In the genomic region with DNA sequence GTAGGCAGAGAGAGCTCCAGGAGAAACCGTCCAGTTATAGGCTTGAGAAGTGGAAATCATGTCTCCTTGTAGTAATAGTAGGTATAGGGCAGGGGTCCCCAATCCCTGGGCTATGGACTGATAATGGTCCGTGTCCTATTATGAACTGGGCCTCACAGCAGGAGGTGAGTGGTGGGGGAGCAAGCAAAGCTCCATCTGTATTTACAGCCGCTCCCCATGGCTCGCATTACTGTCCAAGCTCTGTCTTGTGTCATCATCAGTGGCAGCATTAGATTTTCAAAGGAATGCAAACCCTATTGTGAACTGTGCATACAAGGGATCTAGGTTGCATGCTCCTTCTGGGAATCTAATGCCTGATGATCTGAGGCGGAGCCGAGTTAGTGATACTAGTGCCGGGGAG, we compare ENCODE assay signal across 28 cellular contexts.
DNase-seq lines count a peak whose midpoint lies in the region; ATAC-seq, FAIRE-seq and TF ChIP-seq lines count a peak whose summit lies in the region.
"Had no signal": no experiment of that assay in that cellular context is flagged by ENCODE, and none has a peak within 500 bp of the region (broad histone marks: within the 10 kb centered on the region; RNA-seq: fewer than 3 reads in every experiment).

No MANE protein-coding gene starts in this region.

- dilution Hi-C loops in endothelial cell of umbilical vein (cut with MboI; ENCODE audit: extremely low pct_ligation_motif_present, low sequenced_read_pairs) = no loop called here

- no peak overlapping the region for H2AFZ ChIP-seq in endothelial cell of umbilical vein (ENCODE audit: low read depth, low read length)
- H2AFZ ChIP-seq: GM23338 had no signal

- FAIRE-seq in endothelial cell of umbilical vein (lab: Jason Lieb, UNC) (no peak), D721Med (lab: Jason Lieb, UNC) (no peak)
- FAIRE-seq: GM12878 had no signal

- H3K79me2 ChIP-seq in endothelial cell of umbilical vein (ENCODE audit: control insufficient read depth, insufficient read depth, low read length) = peaks cover 2% of the 10 kb centered on the region

- no peak for ATAC-seq in HG03196 (IDR thresholded peaks at IDR 0.05; ENCODE audit: unreplicated experiment)
- ATAC-seq: GM12878, GM23338 had no signal

- CTCF ChIA-PET in endothelial cell of umbilical vein (lab: Charles Lee) = interaction anchor here (2.1 kb wide), 1 partner anchor 30 kb away, joined by 7 read pairs; no protein-coding TSS in a partner anchor

- H3K36me3 ChIP-seq in endothelial cell of umbilical vein (ENCODE audit: control insufficient read depth in 2 of 2, extremely low read depth in 1 of 2, insufficient read depth in 2 of 2, low read length in 2 of 2) = no peaks in the 10 kb centered on the region

- no peak for TF ChIP-seq CTCF in endothelial cell of umbilical vein (IDR thresholded peaks at IDR 0.05; ENCODE audit: extremely low read depth in 1 of 2, insufficient read depth in 1 of 2, low read depth in 1 of 2, low read length in 2 of 2)
- TF ChIP-seq CTCF in D721Med (IDR thresholded peaks at IDR 0.05; ENCODE audit: insufficient read depth, missing control alignments) = no peak

- H3K4me3 ChIP-seq in endothelial cell of umbilical vein (replicated peaks in 1 of 3; ENCODE audit: insufficient read depth in 1 of 3, low read depth in 1 of 3, low read length in 3 of 3) = no peak overlapping the region
- H3K4me3 ChIP-seq: GM12878, GM23338, MG63, SJSA1 had no signal

- H3K4me2 ChIP-seq in endothelial cell of umbilical vein (ENCODE audit: insufficient read depth, low read length) = no peak overlapping the region
- H3K4me2 ChIP-seq: GM23338 had no signal

- peak overlapping the region; percentile 96 for H3K27ac ChIP-seq in endothelial cell of umbilical vein (ENCODE audit: insufficient read depth, low read depth, low read length)

- H3K9ac ChIP-seq in endothelial cell of umbilical vein (replicated peaks; ENCODE audit: extremely low read depth, insufficient read depth, low read length) = peak overlapping the region; percentile 8

- no peaks in the 10 kb centered on the region for H3K9me1 ChIP-seq in endothelial cell of umbilical vein (replicated peaks; ENCODE audit: control insufficient read depth, extremely low read depth, insufficient read depth, low read length)

- no peaks in the 10 kb centered on the region for H4K20me1 ChIP-seq in endothelial cell of umbilical vein (replicated peaks; ENCODE audit: control insufficient read depth, extremely low read depth, insufficient read depth, low read length)

- intact Hi-C loops in endothelial cell of umbilical vein (cut with micrococcal nuclease) = loop anchor here (2.0 kb wide), 1 partner anchor 67 kb away; a partner anchor contains a TSS

- H3K27me3 ChIP-seq in endothelial cell of umbilical vein (ENCODE audit: control insufficient read depth in 2 of 2, insufficient read depth in 2 of 2, low read length in 2 of 2) = no peaks in the 10 kb centered on the region
- H3K27me3 ChIP-seq: BE2C, MG63, SJSA1 had no signal

- DNase-seq in DMS53 (lab: John Stamatoyannopoulos, UW) (peak; percentile 29), DMS53 treated with DMSO at 0.1 percent for 48 hours (lab: John Stamatoyannopoulos, UW; ENCODE audit: unreplicated experiment) (no peak), COLO668 (lab: John Stamatoyannopoulos, UW; ENCODE audit: unreplicated experiment) (peak; percentile 76), NCI-H510A treated with DMSO at 0.1 percent for 48 hours (lab: John Stamatoyannopoulos, UW) (peak; percentile 67), endothelial cell of umbilical vein (ENCODE audit: low read depth, low spot score) (no peak), D721Med (ENCODE audit: insufficient read length, low spot score) (no peak), dedifferentiated amniotic fluid mesenchymal stem cell (ENCODE audit: extremely low spot score) (no peak)
- DNase-seq: 8988T; ACHN; BE2C; Calu3; CD8-positive, alpha-beta memory T cell; DMS79; EL; GDM1; H9; KG1; MG63; NCI-H187; NCI-H2107; NCI-H82; NK-92 treated with Interleukin-12 subunit alpha and Interleukin-12 subunit beta, amount 100 ng/mL, for 24 hours; Right ventricle myocardium superior; RPMI8226 had no signal

- no TSS peak for BruUV-seq in endothelial cell of umbilical vein (replicated peaks; lab: Mats Ljungman, UMichigan)

- POLR2A ChIA-PET in endothelial cell of umbilical vein (lab: Charles Lee) = no interaction called here

- TF ChIP-seq POLR2A in endothelial cell of umbilical vein (IDR thresholded peaks at IDR 0.05; ENCODE audit: low read depth, low read length) = no peak

- peaks cover 56% of the 10 kb centered on the region for H3K4me1 ChIP-seq in endothelial cell of umbilical vein (ENCODE audit: control insufficient read depth, extremely low read depth, insufficient read depth, low read length)
- H3K4me1 ChIP-seq: BE2C had no signal

- H3K9me3 ChIP-seq in endothelial cell of umbilical vein (replicated peaks; ENCODE audit: control insufficient read depth, insufficient read depth, low read length) = no peaks in the 10 kb centered on the region
- H3K9me3 ChIP-seq: BE2C, MG63, SJSA1 had no signal

TF ChIP-seq in endothelial cell of umbilical vein, 7 proteins besides CTCF, POLR2A, EP300 and RAD21:
- TF ChIP-seq FOS (IDR thresholded peaks at IDR 0.05; ENCODE audit: borderline replicate concordance, insufficient read depth, low read length) (no peak), JUN (IDR thresholded peaks at IDR 0.05; ENCODE audit: borderline replicate concordance, insufficient read depth, insufficient read length, low read depth) (no peak), EZH2 (IDR thresholded peaks at IDR 0.05; ENCODE audit: borderline replicate concordance, low read depth, low read length, severe bottlenecking) (no peak), MYC (IDR thresholded peaks at IDR 0.05; ENCODE audit: low read depth, low read length) (no peak), GATA2 (IDR thresholded peaks at IDR 0.05; ENCODE audit: insufficient read depth, insufficient read length, low read depth, low read length) (no peak), POLR2AphosphoS5 (IDR thresholded peaks at IDR 0.05; ENCODE audit: insufficient read depth, low read depth, low read length) (no peak)
- TF ChIP-seq, protein P1, sequence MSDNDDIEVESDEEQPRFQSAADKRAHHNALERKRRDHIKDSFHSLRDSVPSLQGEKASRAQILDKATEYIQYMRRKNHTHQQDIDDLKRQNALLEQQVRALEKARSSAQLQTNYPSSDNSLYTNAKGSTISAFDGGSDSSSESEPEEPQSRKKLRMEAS (IDR thresholded peaks at IDR 0.05; ENCODE audit: insufficient read depth, insufficient read length) = no peak

Comparison
In these comparisons a context has a peak if more than half of its experiments do, and no peak if none do; other contexts are left out.
1. DNase-seq: peak in DMS53 (single experiment), COLO668 (single experiment) and NCI-H510A treated with DMSO at 0.1 percent for 48 hours (single experiment); none in DMS53 treated with DMSO at 0.1 percent for 48 hours (single experiment), endothelial cell of umbilical vein (single experiment), D721Med (single experiment) and dedifferentiated amniotic fluid mesenchymal stem cell (single experiment).